ENCODE assay signal across 31 cellular contexts in the genomic region with DNA sequence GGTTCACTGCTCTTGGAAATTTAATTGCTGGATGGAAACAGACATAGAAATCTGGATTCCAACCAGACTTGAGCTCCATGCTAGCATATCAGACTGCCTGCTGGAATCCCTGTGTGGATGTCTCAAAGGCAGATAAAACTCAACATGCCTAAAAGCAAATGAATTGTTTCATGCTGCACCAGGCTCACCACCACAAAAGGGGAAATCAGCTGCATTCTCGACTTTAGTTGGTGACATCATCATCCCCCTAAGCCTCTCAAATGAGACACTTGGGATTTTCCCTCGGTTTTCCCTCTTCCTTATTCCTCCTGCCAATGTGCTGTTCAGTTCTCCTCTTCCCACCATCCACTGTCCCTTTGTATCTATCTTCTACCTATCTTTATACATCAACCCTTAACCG.
DNase-seq lines count a peak whose midpoint lies in the region; ATAC-seq, FAIRE-seq and TF ChIP-seq lines count a peak whose summit lies in the region.
"Had no signal": no experiment of that assay in that cellular context is flagged by ENCODE, and none has a peak within 500 bp of the region (broad histone marks: within the 10 kb centered on the region; RNA-seq: fewer than 3 reads in every experiment).

No MANE protein-coding gene starts in this region.

- no peak for TF ChIP-seq POLR2A in GM12892 (IDR thresholded peaks at IDR 0.05; ENCODE audit: low read depth, low read length)

- H3K36me3 ChIP-seq in OCI-LY3 (replicated peaks; ENCODE audit: low read depth, low read length) (no peaks in the 10 kb centered on the region), neuronal stem cell (replicated peaks in 1 of 2; ENCODE audit: control insufficient read depth in 2 of 2, insufficient read depth in 2 of 2, low read length in 2 of 2) (no peaks in the 10 kb centered on the region)
- H3K36me3 ChIP-seq: breast epithelium, Peyer's patch, transverse colon had no signal

- no peak overlapping the region for H2BK120ac ChIP-seq in neuronal stem cell (ENCODE audit: low read depth, low read length)

- H3K79me2 ChIP-seq in OCI-LY3 (ENCODE audit: low read length) = no peaks in the 10 kb centered on the region
- H3K79me2 ChIP-seq: hepatocyte had no signal

- no peaks in the 10 kb centered on the region for H3K36me3 Mint-ChIP-seq in mesothelial cell of epicardium

- H3K79me1 ChIP-seq in neuronal stem cell (ENCODE audit: low read depth, low read length) = peaks cover under 1% of the 10 kb centered on the region

- H3K4me2 ChIP-seq in OCI-LY3 (ENCODE audit: low read length) = peak overlapping the region; percentile 56
- H3K4me2 ChIP-seq in neuronal stem cell (ENCODE audit: insufficient read depth, low read length, poor library complexity, severe bottlenecking) = no peak overlapping the region
- H3K4me2 ChIP-seq: KMS-11 had no signal

- H2AFZ ChIP-seq in OCI-LY3 (ENCODE audit: low read depth, low read length) = peak overlapping the region; percentile 33; the same call in 1 of the 2 replicates
- no peak overlapping the region for H2AFZ ChIP-seq in neuronal stem cell (ENCODE audit: low read length)

- DNase-seq in GM12892 (ENCODE audit: insufficient read length) (no peak), mesothelial cell of epicardium (ENCODE audit: low spot score in 2 of 2, unreplicated experiment in 2 of 2) (no peak), neuronal stem cell (ENCODE audit: low spot score) (no peak), RWPE1 (ENCODE audit: low spot score) (no peak)
- DNase-seq: activated CD4-positive, alpha-beta T cell treated with anti-CD3 and anti-CD28 coated beads for 36 hours; activated effector memory CD4-positive, alpha-beta T cell treated with Interleukin-2 at 50 U/mL for 16 hours; anterior cingulate cortex; COR-L47; DMS79; GDM1; GOT3; left cardiac atrium; mucosa of descending colon; NCI-H2107; NCI-H345; Peyer's patch; SIG-M5; stimulated activated CD4-positive, alpha-beta T cell treated with anti-CD3 and anti-CD28 coated beads, Interleukin-4, amount 100 ng/mL, for 24 hours; transverse colon had no signal

- H3K18ac ChIP-seq in neuronal stem cell (ENCODE audit: low read length) = no peak overlapping the region

- no peak overlapping the region for H2BK12ac ChIP-seq in neuronal stem cell (ENCODE audit: low read length)

- H3K27ac Mint-ChIP-seq in mesothelial cell of epicardium = no peak overlapping the region
- H3K27ac Mint-ChIP-seq: activated CD4-positive, alpha-beta T cell treated with anti-CD3 and anti-CD28 coated beads for 36 hours; activated naive CD4-positive, alpha-beta T cell treated with anti-CD3 and anti-CD28 coated beads, Interleukin-2, amount 50 U/mL, for 72 hours; nephron; T-helper 2 cell treated with Interferon-gamma antibody and Interleukin-4, amounts not matched to agents 5 μg/mL and 100 μg/mL, for 36 hours had no signal

- peak overlapping the region; percentile 46; the same call in 1 of the 2 replicates for H3K9ac ChIP-seq in OCI-LY3 (ENCODE audit: low read length)
- H3K9ac ChIP-seq in neuronal stem cell (ENCODE audit: low read depth, low read length, poor library complexity) = no peak overlapping the region
- H3K9ac ChIP-seq: KMS-11 had no signal

- H3K4me1 ChIP-seq in OCI-LY3 (ENCODE audit: low read length) (peaks cover 55% of the 10 kb centered on the region), neuronal stem cell (ENCODE audit: control insufficient read depth in 2 of 2, insufficient read depth in 1 of 2, low read depth in 1 of 2, low read length in 2 of 2) (peaks cover 3 to 17% of the 10 kb centered on the region in 2 donors)
- H3K4me1 ChIP-seq: breast epithelium, Peyer's patch had no signal

- peak overlapping the region; percentile 71 for H3K4me3 ChIP-seq in OCI-LY3 (ENCODE audit: low read length)
- H3K4me3 ChIP-seq in neuronal stem cell (ENCODE audit: low read length in 2 of 2) = no peak overlapping the region
- H3K4me3 ChIP-seq: breast epithelium, hepatocyte, lung, mucosa of descending colon, Peyer's patch, transverse colon had no signal

- POLR2A ChIA-PET in RWPE1 (lab: Yijun Ruan, JAX; ENCODE audit: low non-redundant PET) = no interaction called here

- peaks cover 28% of the 10 kb centered on the region for H3K27me3 Mint-ChIP-seq in mesothelial cell of epicardium (ENCODE audit: low read depth)
- H3K27me3 Mint-ChIP-seq: activated CD4-positive, alpha-beta T cell treated with anti-CD3 and anti-CD28 coated beads for 36 hours had no signal

- WGBS in neuronal stem cell (ENCODE audit: extremely low coverage in 2 of 2, insufficient read length in 2 of 2, insufficient replicate concordance in 1 of 2), 2 donors = no CpG with 5 or more reads among the region's 3 CpGs

- H2BK15ac ChIP-seq in neuronal stem cell (ENCODE audit: low read length) = no peak overlapping the region

- H3K4me1 Mint-ChIP-seq in mesothelial cell of epicardium = peaks cover 20% of the 10 kb centered on the region
- H3K4me1 Mint-ChIP-seq: nephron had no signal

- H2BK5ac ChIP-seq in neuronal stem cell (ENCODE audit: low read length) = no peak overlapping the region

- no peak overlapping the region for H3K14ac ChIP-seq in neuronal stem cell (ENCODE audit: low read length)

- H3K27ac ChIP-seq in OCI-LY3 (ENCODE audit: low read length) = peak overlapping the region; percentile 77
- H3K27ac ChIP-seq in neuronal stem cell (replicated peaks; ENCODE audit: low read length) = no peak overlapping the region
- H3K27ac ChIP-seq in RWPE1 = no peak overlapping the region
- H3K27ac ChIP-seq: breast epithelium, C4-2B, hepatocyte, KMS-11, Peyer's patch, transverse colon had no signal

- no peak overlapping the region for H4K8ac ChIP-seq in neuronal stem cell (ENCODE audit: low read depth, low read length)

- H3K23ac ChIP-seq in neuronal stem cell (ENCODE audit: low read depth, low read length, poor library complexity) = no peak overlapping the region

- H4K91ac ChIP-seq in neuronal stem cell (ENCODE audit: low read depth, low read length, poor library complexity) = no peak overlapping the region

- H3K9me3 Mint-ChIP-seq in mesothelial cell of epicardium = no peaks in the 10 kb centered on the region
- H3K9me3 Mint-ChIP-seq: activated naive CD4-positive, alpha-beta T cell treated with anti-CD3 and anti-CD28 coated beads, Interleukin-2, amount 50 U/mL, for 72 hours; nephron; T-helper 2 cell treated with Interferon-gamma antibody and Interleukin-4, amounts not matched to agents 5 μg/mL and 100 μg/mL, for 36 hours had no signal

- no peaks in the 10 kb centered on the region for H4K20me1 ChIP-seq in OCI-LY3 (ENCODE audit: insufficient read depth, low read length)

- no peak overlapping the region for H2AK5ac ChIP-seq in neuronal stem cell (ENCODE audit: low read depth, low read length)

- CTCF ChIA-PET in RWPE1 (lab: Yijun Ruan, JAX) = no interaction called here

- peak; percentile 32 for ATAC-seq in GM19463 (IDR thresholded peaks at IDR 0.05; ENCODE audit: unreplicated experiment)
- ATAC-seq in HG03139 (IDR thresholded peaks at IDR 0.05; ENCODE audit: unreplicated experiment) = no peak
- ATAC-seq: activated CD4-positive, alpha-beta T cell treated with anti-CD3 and anti-CD28 coated beads for 36 hours; activated naive CD4-positive, alpha-beta T cell treated with anti-CD3 and anti-CD28 coated beads, Interleukin-2, amount 50 U/mL, for 72 hours; left cardiac atrium; mucosa of descending colon had no signal

- H3K4ac ChIP-seq in neuronal stem cell (ENCODE audit: low read length) = no peak overlapping the region

- H3K27me3 ChIP-seq in OCI-LY3 (ENCODE audit: low read depth, low read length) (no peaks in the 10 kb centered on the region), neuronal stem cell (ENCODE audit: control insufficient read depth in 3 of 3, insufficient read depth in 3 of 3, low read depth in 1 of 3, low read length in 3 of 3) (no peaks in the 10 kb centered on the region)
- H3K27me3 ChIP-seq: breast epithelium, hepatocyte, Peyer's patch, transverse colon had no signal

- peak; percentile 77 for FAIRE-seq in GM12892 (lab: Jason Lieb, UNC)
- FAIRE-seq: frontal cortex had no signal

- no peaks in the 10 kb centered on the region for H3K9me3 ChIP-seq in OCI-LY3 (ENCODE audit: insufficient read depth, low read length)
- H3K9me3 ChIP-seq in neuronal stem cell (replicated peaks in 1 of 2; ENCODE audit: control insufficient read depth in 2 of 2, insufficient read depth in 1 of 2, low read depth in 1 of 2, low read length in 2 of 2) = no peaks in the 10 kb centered on the region
- H3K9me3 ChIP-seq: breast epithelium, mucosa of descending colon, Peyer's patch, transverse colon had no signal

- H3K4me3 Mint-ChIP-seq in mesothelial cell of epicardium = peak overlapping the region; percentile 1
- H3K4me3 Mint-ChIP-seq: activated CD4-positive, alpha-beta T cell treated with anti-CD3 and anti-CD28 coated beads for 36 hours; T-helper 2 cell treated with Interferon-gamma antibody and Interleukin-4, amounts not matched to agents 5 μg/mL and 100 μg/mL, for 36 hours had no signal

- TF ChIP-seq CTCF in OCI-LY3 (IDR thresholded peaks at IDR 0.05; ENCODE audit: low read depth, low read length) (no peak), mesothelial cell of epicardium (IDR thresholded peaks at IDR 0.05; ENCODE audit: unreplicated experiment) (no peak), RWPE1 (conservative IDR thresholded peaks at IDR 0.05; ENCODE audit: low read depth) (no peak)
